In the genomic region with DNA sequence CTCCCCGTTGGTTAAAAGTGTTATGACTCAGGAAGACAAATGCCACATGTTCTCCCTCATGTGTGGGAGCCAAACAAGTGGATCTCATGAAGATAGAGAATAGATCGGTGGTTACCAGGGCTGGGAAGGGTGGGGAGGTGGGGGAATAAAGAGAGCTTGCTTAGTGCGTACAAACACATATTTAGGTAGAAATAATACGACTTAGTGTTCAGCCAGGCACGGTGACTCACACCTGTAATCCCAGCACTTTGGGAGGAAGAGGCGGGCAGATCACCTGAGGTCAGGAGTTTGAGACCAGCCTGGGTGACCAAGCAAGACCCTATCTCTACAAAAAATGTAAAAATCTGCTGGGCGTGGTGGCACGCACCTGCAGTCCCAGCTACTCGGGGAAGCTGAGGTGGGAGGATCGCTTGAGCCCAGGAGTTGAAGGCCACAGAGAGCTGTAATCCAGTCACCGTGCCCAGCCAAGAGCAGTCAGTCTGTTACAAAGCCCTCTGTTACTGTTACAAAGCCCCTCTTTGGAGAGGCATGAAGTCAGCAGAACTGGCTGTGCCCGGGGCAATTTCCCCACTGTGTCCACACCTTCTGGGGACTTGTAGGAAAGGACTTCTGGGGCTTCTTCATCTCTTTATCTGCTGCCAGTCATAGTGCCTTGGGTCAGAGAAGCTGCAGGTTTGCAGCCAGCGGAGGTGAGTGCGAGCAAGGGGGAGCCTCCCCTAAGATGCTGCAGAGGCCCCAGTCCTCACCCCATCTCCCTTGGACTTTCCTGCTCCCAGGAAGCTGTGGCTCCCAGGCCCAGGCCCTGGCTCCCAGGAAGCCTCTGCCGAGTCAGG, we compare ENCODE assay signal across 15 cellular contexts. TPM values are rescaled to one million over a fixed set of nuclear protein-coding genes. Genes with fewer than 3 reads are reported as not detected.
DNase-seq lines count a peak whose midpoint lies in the region; ATAC-seq and TF ChIP-seq lines count a peak whose summit lies in the region.
"Had no signal": no experiment of that assay in that cellular context is flagged by ENCODE, and none has a peak within 500 bp of the region (broad histone marks: within the 10 kb centered on the region; RNA-seq: fewer than 3 reads in every experiment).

No MANE protein-coding gene starts in this region.

- TF ChIP-seq EP300 in gastroesophageal sphincter (IDR thresholded peaks at IDR 0.05), result no peak

- ATAC-seq in gastroesophageal sphincter (no peak), HG03469 (IDR thresholded peaks at IDR 0.05; ENCODE audit: unreplicated experiment) (no peak)

- 50 to 87% methylated on average over 2 to 11 of the region's 15 CpGs for WGBS in gastroesophageal sphincter (ENCODE audit: low coverage in 1 of 2), 2 donors

- no peaks in the 10 kb centered on the region for H3K36me3 Mint-ChIP-seq in CD14-positive monocyte

- peak overlapping the region in 1 of 2 donors; percentile 11 for H3K4me3 Mint-ChIP-seq in CD14-positive monocyte
- H3K4me3 Mint-ChIP-seq: activated naive CD4-positive, alpha-beta T cell treated with anti-CD3 and anti-CD28 coated beads for 36 hours; CD8-positive, alpha-beta memory T cell; nephron; T-helper 17 cell had no signal

- H3K9me3 ChIP-seq in SJSA1 (replicated peaks) (no peaks in the 10 kb centered on the region), gastroesophageal sphincter (no peaks in the 10 kb centered on the region)

- intact Hi-C loops in CD14-positive monocyte (cut with micrococcal nuclease), result loop anchor here in 1 of 2 donors (10.0 kb wide), 1 partner anchor 98 kb away; no protein-coding TSS in a partner anchor

- peak overlapping the region in 4 of 7 donors; percentile 3 to 70 (median 35) for H3K27ac Mint-ChIP-seq in CD14-positive monocyte
- H3K27ac Mint-ChIP-seq: activated naive CD4-positive, alpha-beta T cell treated with anti-CD3 and anti-CD28 coated beads for 36 hours; nephron had no signal

- peaks cover 0 to 14% (median 0%) of the 10 kb centered on the region in 3 donors for H3K27me3 Mint-ChIP-seq in CD14-positive monocyte (ENCODE audit: low read depth in 3 of 3)

- H3K27me3 ChIP-seq in SJSA1 (replicated peaks), result no peaks in the 10 kb centered on the region
- peaks cover 3% of the 10 kb centered on the region for H3K27me3 ChIP-seq in gastroesophageal sphincter

- TF ChIP-seq CTCF in CD14-positive monocyte (IDR thresholded peaks at IDR 0.05), result no peak
- no peak for TF ChIP-seq CTCF in gastroesophageal sphincter (IDR thresholded peaks at IDR 0.05)

- TF ChIP-seq POLR2A in gastroesophageal sphincter (IDR thresholded peaks at IDR 0.05), result no peak

- no peak for DNase-seq in CD14-positive monocyte (ENCODE audit: low spot score)
- DNase-seq in SJSA1 (ENCODE audit: low read depth in 1 of 2, low spot score in 2 of 2), result peak in 1 of 2 experiments; percentile 10
- DNase-seq in SHP77 (lab: John Stamatoyannopoulos, UW), result no peak
- DNase-seq in NCI-H510A (lab: John Stamatoyannopoulos, UW), result no peak
- DNase-seq in HuH-7 (ENCODE audit: low spot score), result no peak
- DNase-seq: activated CD4-positive, alpha-beta T cell treated with anti-CD3 and anti-CD28 coated beads, Interleukin-2, amount 50 U/mL, for 4 hours; activated naive CD4-positive, alpha-beta T cell treated with anti-CD3 and anti-CD28 coated beads for 36 hours; NCI-H1092 treated with DMSO at 0.1 percent for 48 hours; stimulated activated CD4-positive, alpha-beta T cell treated with anti-CD3 and anti-CD28 coated beads, Interleukin-15, amount 100 ng/mL, for 24 hours; T-helper 17 cell had no signal

- peaks cover 20% of the 10 kb centered on the region for H3K4me1 Mint-ChIP-seq in CD14-positive monocyte
- H3K4me1 Mint-ChIP-seq: CD8-positive, alpha-beta memory T cell had no signal

- peak overlapping the region; percentile 91 for H3K27ac ChIP-seq in SJSA1
- H3K27ac ChIP-seq in gastroesophageal sphincter, result peak overlapping the region in 3 of 4 donors; percentile 51 to 67 (median 62)
- H3K27ac ChIP-seq in skin epidermis, result peak overlapping the region in 20 of 21 experiments; percentile 28 to 87 (median 76)

- peaks cover 0 to 2% (median 0%) of the 10 kb centered on the region in 7 donors for H3K9me3 Mint-ChIP-seq in CD14-positive monocyte
- H3K9me3 Mint-ChIP-seq: activated naive CD4-positive, alpha-beta T cell treated with anti-CD3 and anti-CD28 coated beads for 36 hours; CD8-positive, alpha-beta memory T cell; nephron had no signal

- H3K4me3 ChIP-seq in SJSA1 (no peak overlapping the region), gastroesophageal sphincter (no peak overlapping the region), skin epidermis (no peak overlapping the region)

- no peaks in the 10 kb centered on the region for H3K36me3 ChIP-seq in SJSA1
- no peaks in the 10 kb centered on the region for H3K36me3 ChIP-seq in gastroesophageal sphincter

- peaks cover 17% of the 10 kb centered on the region for H3K4me1 ChIP-seq in SJSA1 (replicated peaks)
- peaks cover 0 to 28% (median 0%) of the 10 kb centered on the region in 3 donors for H3K4me1 ChIP-seq in gastroesophageal sphincter

RNA-seq across cellular contexts. Expression of a gene that starts 4.3 kb away (rescaled TPM):
- polyA plus RNA-seq in CD14-positive monocyte, result not detected
- total RNA-seq in SJSA1 (2014; rRNA removed; shearing (Covaris generic)), result not detected in 2 replicates
- total RNA-seq in gastroesophageal sphincter, result 10 to 100 TPM in 1 of 4 donors, 1 to 10 TPM in 3; 1.6 to 18.8 (median 3.1) TPM
- total RNA-seq: activated naive CD4-positive, alpha-beta T cell treated with anti-CD3 and anti-CD28 coated beads for 36 hours; CD8-positive, alpha-beta memory T cell; T-helper 17 cell had no signal

RNA-seq across cellular contexts. Expression of a gene that starts 36.0 kb away (rescaled TPM):
- polyA plus RNA-seq in CD14-positive monocyte, result not detected
- total RNA-seq in SJSA1 (2014; rRNA removed; shearing (Covaris generic)), result not detected in 2 replicates
- not detected for total RNA-seq in gastroesophageal sphincter
- total RNA-seq: activated naive CD4-positive, alpha-beta T cell treated with anti-CD3 and anti-CD28 coated beads for 36 hours; CD8-positive, alpha-beta memory T cell; T-helper 17 cell had no signal
- polyA plus RNA-seq: CD8-positive, alpha-beta memory T cell had no signal
